26 cellular contexts compared by ENCODE assay signal in the genomic region with DNA sequence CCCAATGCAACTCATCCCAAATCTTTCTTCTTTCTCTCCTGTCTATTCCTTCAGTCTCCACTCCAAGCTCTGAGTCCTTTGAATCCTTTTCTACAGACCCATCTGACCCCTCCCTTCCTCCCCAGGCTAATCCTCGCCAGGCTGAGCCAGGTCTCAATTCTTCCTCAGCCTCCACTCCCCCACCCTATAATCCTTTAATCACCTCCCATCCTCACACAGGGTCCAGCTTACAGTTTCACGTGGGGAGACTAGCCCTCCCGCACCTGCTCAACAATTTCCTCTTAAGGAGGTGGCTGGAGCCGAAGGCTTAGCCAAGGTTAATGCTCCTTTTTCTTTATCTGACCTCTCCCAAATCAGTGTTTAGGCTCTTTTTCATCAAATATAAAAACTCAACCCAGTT.
"Had no signal": no experiment of that assay in that cellular context is flagged by ENCODE, and none has a peak within 500 bp of the region (broad histone marks: within the 10 kb centered on the region; RNA-seq: fewer than 3 reads in every experiment).

No MANE protein-coding gene starts in this region.

- DNase-seq: cerebellar nuclear complex; colonic mucosa; dermis blood vessel endothelial cell; esophagus squamous epithelium; foreskin fibroblast; glutamatergic neuron; kidney; left colon; left ventricle myocardium superior; mesenchymal stem cell; midbrain; naive B cell; ovary; right lobe of liver; stimulated activated CD4-positive, alpha-beta T cell treated with anti-CD3 and anti-CD28 coated beads, Interleukin-15, amount 100 ng/mL, for 24 hours; stimulated activated CD4-positive, alpha-beta T cell treated with anti-CD3 and anti-CD28 coated beads, Interleukin-1b, Interleukin-23, amount 100 ng/mL, for 48 hours; stimulated activated CD4-positive, alpha-beta T cell treated with anti-CD3 and anti-CD28 coated beads, Interleukin-4, amount 100 ng/mL, for 24 hours; stimulated activated naive CD8-positive, alpha-beta T cell treated with anti-CD3 and anti-CD28 coated beads, Interleukin-15, amount 100 ng/mL, for 72 hours; transverse colon had no signal

- H3K36me3 ChIP-seq: colonic mucosa, esophagus squamous epithelium, gastroesophageal sphincter, ovary, right lobe of liver, spleen, thoracic aorta, transverse colon had no signal

- H3K79me2 ChIP-seq: hepatocyte had no signal

- H3K4me3 ChIP-seq: colonic mucosa, esophagus squamous epithelium, gastroesophageal sphincter, hepatocyte, lung, ovary, right lobe of liver, spleen, thoracic aorta, transverse colon had no signal

- H3K9me3 Mint-ChIP-seq: stimulated activated memory B cell treated with anti-CD40 and anti-IgM and Interleukin-4, amounts not matched to agents 10 μg/mL and 1 μg/mL and 100 μg/mL, for 72 hours; stimulated activated naive CD8-positive, alpha-beta T cell treated with anti-CD3 and anti-CD28 coated beads, Interleukin-15, amount 100 ng/mL, for 72 hours had no signal

- H3K4me1 ChIP-seq: colonic mucosa, gastroesophageal sphincter, right lobe of liver, spleen, transverse colon had no signal

- H3K27me3 Mint-ChIP-seq: naive B cell; progenitor cell of endocrine pancreas; stimulated activated memory B cell treated with anti-CD40 and anti-IgM and Interleukin-4, amounts not matched to agents 10 μg/mL and 1 μg/mL and 100 μg/mL, for 72 hours; stimulated activated naive CD8-positive, alpha-beta T cell treated with anti-CD3 and anti-CD28 coated beads, Interleukin-15, amount 100 ng/mL, for 72 hours had no signal

- H3K4me3 Mint-ChIP-seq: naive B cell; stimulated activated memory B cell treated with anti-CD40 and anti-IgM and Interleukin-4, amounts not matched to agents 10 μg/mL and 1 μg/mL and 100 μg/mL, for 72 hours; stimulated activated naive CD8-positive, alpha-beta T cell treated with anti-CD3 and anti-CD28 coated beads, Interleukin-15, amount 100 ng/mL, for 72 hours had no signal

- H3K36me3 Mint-ChIP-seq: naive B cell; stimulated activated memory B cell treated with anti-CD40 and anti-IgM and Interleukin-4, amounts not matched to agents 10 μg/mL and 1 μg/mL and 100 μg/mL, for 72 hours had no signal

- ATAC-seq: gastroesophageal sphincter; left colon; left ventricle myocardium superior; right lobe of liver; stimulated activated memory B cell treated with anti-CD40 and anti-IgM and Interleukin-4, amounts not matched to agents 10 μg/mL and 1 μg/mL and 100 μg/mL, for 72 hours; stimulated activated naive CD8-positive, alpha-beta T cell treated with anti-CD3 and anti-CD28 coated beads, Interleukin-15, amount 100 ng/mL, for 72 hours had no signal

- H3K27me3 ChIP-seq: colonic mucosa, esophagus squamous epithelium, gastroesophageal sphincter, hepatocyte, ovary, right lobe of liver, spleen, transverse colon had no signal

- H3K27ac Mint-ChIP-seq: stimulated activated memory B cell treated with anti-CD40 and anti-IgM and Interleukin-4, amounts not matched to agents 10 μg/mL and 1 μg/mL and 100 μg/mL, for 72 hours; stimulated activated naive CD8-positive, alpha-beta T cell treated with anti-CD3 and anti-CD28 coated beads, Interleukin-15, amount 100 ng/mL, for 72 hours had no signal

- H3K9me3 ChIP-seq: colonic mucosa, esophagus squamous epithelium, gastroesophageal sphincter, ovary, right lobe of liver, thoracic aorta, transverse colon had no signal

- H3K27ac ChIP-seq: colonic mucosa, esophagus squamous epithelium, gastroesophageal sphincter, hepatocyte, ovary, right lobe of liver, spleen, thoracic aorta, transverse colon had no signal

- FAIRE-seq: kidney had no signal

- H2AFZ ChIP-seq: hepatocyte had no signal

- H3K4me1 Mint-ChIP-seq: naive B cell; stimulated activated memory B cell treated with anti-CD40 and anti-IgM and Interleukin-4, amounts not matched to agents 10 μg/mL and 1 μg/mL and 100 μg/mL, for 72 hours; stimulated activated naive CD8-positive, alpha-beta T cell treated with anti-CD3 and anti-CD28 coated beads, Interleukin-15, amount 100 ng/mL, for 72 hours had no signal

- H3K4me2 ChIP-seq: hepatocyte had no signal
